ENCODE assay signal across 1 cellular context in genomic region chr14:32251530-32251929, GRCh38.
TF ChIP-seq lines count a peak whose summit lies in the region.

No MANE protein-coding gene starts in this region.

TF ChIP-seq in endothelial cell of umbilical vein, 7 proteins besides CTCF, POLR2A, EP300 and RAD21:
- TF ChIP-seq FOS (IDR thresholded peaks at IDR 0.05; ENCODE audit: borderline replicate concordance, insufficient read depth, low read length) (no peak), GATA2 (IDR thresholded peaks at IDR 0.05; ENCODE audit: insufficient read depth, insufficient read length, low read depth, low read length) (no peak), EZH2 (IDR thresholded peaks at IDR 0.05; ENCODE audit: borderline replicate concordance, low read depth, low read length, severe bottlenecking) (no peak), MAX (IDR thresholded peaks at IDR 0.05; ENCODE audit: insufficient read depth, insufficient read length) (no peak), MYC (IDR thresholded peaks at IDR 0.05; ENCODE audit: low read depth, low read length) (no peak), POLR2AphosphoS5 (IDR thresholded peaks at IDR 0.05; ENCODE audit: insufficient read depth, low read depth, low read length) (no peak)
